7 cellular contexts compared by ENCODE assay signal in genomic region chr11:110092577-110093406, GRCh38. TPM values are rescaled to one million over a fixed set of nuclear protein-coding genes. Genes with fewer than 3 reads are reported as not detected.
DNase-seq lines count a peak whose midpoint lies in the region; ATAC-seq and TF ChIP-seq lines count a peak whose summit lies in the region.

Gene ZC3H12C, plus strand, starts transcription at chr11:110093392. Its CDS starts 20 bp downstream, at chr11:110093412.

- no peaks in the 10 kb centered on the region for H3K9me2 ChIP-seq in hepatocyte (replicated peaks; ENCODE audit: insufficient read depth)

- H4K20me1 ChIP-seq in hepatocyte (ENCODE audit: insufficient read depth, poor library complexity, severe bottlenecking), result no peaks in the 10 kb centered on the region

- H3K27me3 ChIP-seq in hepatocyte (no peaks in the 10 kb centered on the region), psoas muscle (ENCODE audit: insufficient read depth in 3 of 3, low read length in 2 of 3) (no peaks in the 10 kb centered on the region)

- H3K4me1 ChIP-seq in hepatocyte (ENCODE audit: insufficient read depth) (peaks cover 3% of the 10 kb centered on the region), psoas muscle (peaks cover 30% of the 10 kb centered on the region)

- H2AFZ ChIP-seq in hepatocyte, result peak within 1 kb of the TSS; percentile 76

- peaks cover 38% of the 10 kb centered on the region for H3K79me2 ChIP-seq in hepatocyte

- DNase-seq in GM12865 (ENCODE audit: low read depth) (peak; percentile 88), H4 (ENCODE audit: low spot score) (peak; percentile 83), RPMI8226 (peak; percentile 94), astrocyte of the cerebellum (ENCODE audit: low read depth) (peak; percentile 77), hepatocyte (ENCODE audit: low spot score) (peak; percentile 93), psoas muscle (peak; percentile 89 to 92)

- H3K9me3 ChIP-seq in hepatocyte (ENCODE audit: low read depth) (no peaks in the 10 kb centered on the region), psoas muscle (no peaks in the 10 kb centered on the region)

- peak within 1 kb of the TSS; percentile 88 for H3K4me2 ChIP-seq in hepatocyte

- peak; percentile 87 to 90 (median 88) for ATAC-seq in psoas muscle

- in situ Hi-C loops in astrocyte of the cerebellum (cut with HindIII; ENCODE audit: low sequenced_read_pairs), result no loop called here

- H3K36me3 ChIP-seq in hepatocyte (replicated peaks; ENCODE audit: insufficient read depth, low read depth) (no peaks in the 10 kb centered on the region), psoas muscle (ENCODE audit: insufficient read depth in 1 of 2, low read depth in 1 of 2) (no peaks in the 10 kb centered on the region)

- H3K4me3 ChIP-seq in GM12865 (ENCODE audit: low read depth, low read length) (peak within 1 kb of the TSS; percentile 75), astrocyte of the cerebellum (ENCODE audit: low read depth, low read length) (peak within 1 kb of the TSS; percentile 69), hepatocyte (peak within 1 kb of the TSS; percentile 35), psoas muscle (peak within 1 kb of the TSS; percentile 82)

- WGBS in hepatocyte (ENCODE audit: low lambda C conversion rate, missing lambda C conversion rate), result 0% methylated on average over 49 of the region's 106 CpGs
- 0 to 1% (median 0%) methylated on average over 56 to 106 of the region's 106 CpGs for WGBS in psoas muscle, 3 donors

- TF ChIP-seq CTCF in GM12865 (IDR thresholded peaks at IDR 0.05; ENCODE audit: insufficient read depth, low read depth, low read length, missing control alignments), result peak; percentile 50
- peak; percentile 54 for TF ChIP-seq CTCF in LNCAP (IDR thresholded peaks at IDR 0.05)
- peak; percentile 33 for TF ChIP-seq CTCF in astrocyte of the cerebellum (IDR thresholded peaks at IDR 0.05; ENCODE audit: low read depth, low read length, missing control alignments)
- peak; percentile 42 for TF ChIP-seq CTCF in hepatocyte (IDR thresholded peaks at IDR 0.05; ENCODE audit: poor library complexity)
- peak; percentile 55 for TF ChIP-seq CTCF in psoas muscle (IDR thresholded peaks at IDR 0.05)

- intact Hi-C loops in psoas muscle (cut with DNase I), result loop anchor here (5.0 to 10.0 kb wide), 2 partner anchors 88 to 145 kb away; no protein-coding TSS in a partner anchor

- peak within 1 kb of the TSS; percentile 97 for H3K27ac ChIP-seq in hepatocyte
- peak within 1 kb of the TSS; percentile 95 for H3K27ac ChIP-seq in psoas muscle

RNA-seq across cellular contexts. Expression of gene ZC3H12C, which starts in this region (rescaled TPM):
- total RNA-seq in H4 (2014; rRNA removed; shearing (Covaris generic)), result 3.0 and 4.5 TPM in 2 replicates
- total RNA-seq in hepatocyte (9.7 and 12.3 TPM in 2 replicates), psoas muscle (10 to 100 TPM; 17.5 to 27.4 (median 20.7) TPM)
- polyA plus RNA-seq in hepatocyte (1.7 and 2.0 TPM in 2 replicates), psoas muscle (1 to 10 TPM; 2.3 to 10.0 (median 2.5) TPM)

Comparison
In these comparisons a context has a peak if more than half of its experiments do, and no peak if none do; other contexts are left out.
1. Peak in every context shown above with its lines: DNase-seq, ATAC-seq, H3K4me3 ChIP-seq and H3K27ac ChIP-seq.